1 cellular context compared by ENCODE assay signal in the genomic region with DNA sequence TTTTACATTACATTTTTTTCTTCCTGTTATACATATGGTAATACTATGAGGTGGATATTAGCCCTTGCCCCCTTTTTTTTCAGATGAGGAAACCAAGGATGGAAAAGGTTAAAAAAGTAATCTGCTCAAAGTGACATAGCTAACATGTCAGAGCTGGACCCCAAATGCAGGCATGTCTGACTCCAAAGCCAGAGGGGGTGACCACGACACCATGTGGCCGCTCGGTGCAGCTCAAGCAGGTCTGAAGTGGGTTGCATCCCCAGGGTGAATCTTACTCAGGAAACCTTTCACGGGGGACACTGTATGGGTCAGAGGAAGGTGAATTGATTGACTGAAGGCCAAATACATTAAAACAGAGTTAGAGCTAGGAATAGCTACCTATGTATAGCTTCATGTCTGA.
TF ChIP-seq lines count a peak whose summit lies in the region.

No MANE protein-coding gene starts in this region.

TF ChIP-seq in HepG2, 621 proteins besides CTCF, POLR2A, EP300 and RAD21:
- TF ChIP-seq TBX3 (IDR thresholded peaks at IDR 0.05; ENCODE audit: borderline replicate concordance), result no peak
- peak; percentile 15; the same call in 1 of the 2 replicates for TF ChIP-seq SMC3 (IDR thresholded peaks at IDR 0.05; ENCODE audit: low read length)
- TF ChIP-seq, protein P1, sequence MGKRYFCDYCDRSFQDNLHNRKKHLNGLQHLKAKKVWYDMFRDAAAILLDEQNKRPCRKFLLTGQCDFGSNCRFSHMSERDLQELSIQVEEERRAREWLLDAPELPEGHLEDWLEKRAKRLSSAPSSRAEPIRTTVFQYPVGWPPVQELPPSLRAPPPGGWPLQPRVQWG (CRISPR knock-in tag; IDR thresholded peaks at IDR 0.05; ENCODE audit: borderline replicate concordance, low read depth), result no peak
- no peak for TF ChIP-seq SETDB1 (CRISPR knock-in tag; IDR thresholded peaks at IDR 0.05; ENCODE audit: borderline replicate concordance)
- TF ChIP-seq, protein P2, sequence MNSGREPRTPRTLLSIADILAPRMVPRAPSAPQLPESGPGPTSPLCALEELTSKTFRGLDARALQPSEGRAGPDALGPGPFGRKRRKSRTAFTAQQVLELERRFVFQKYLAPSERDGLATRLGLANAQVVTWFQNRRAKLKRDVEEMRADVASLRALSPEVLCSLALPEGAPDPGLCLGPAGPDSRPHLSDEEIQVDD (CRISPR knock-in tag; IDR thresholded peaks at IDR 0.05; ENCODE audit: borderline replicate concordance), result no peak
- TF ChIP-seq ZBTB7B (CRISPR knock-in tag; IDR thresholded peaks at IDR 0.05), result 0 out of 2 replicates have a peak, but pooled peaks have one; percentile 23
- peak; percentile 23 for TF ChIP-seq TEAD3 (CRISPR knock-in tag; optimal IDR thresholded peaks at IDR 0.05; ENCODE audit: borderline replicate concordance)
- no peak for TF ChIP-seq U2AF2 (IDR thresholded peaks at IDR 0.05; ENCODE audit: low read depth, low read length)
- TF ChIP-seq NFRKB (IDR thresholded peaks at IDR 0.05), result no peak
- TF ChIP-seq STAG1 (CRISPR knock-in tag; IDR thresholded peaks at IDR 0.05), result peak; percentile 61
